1 cellular context compared by ENCODE assay signal in genomic region chr4:184446132-184446531, GRCh38.
TF ChIP-seq lines count a peak whose summit lies in the region.

No MANE protein-coding gene starts in this region.

TF ChIP-seq in WTC11, 78 proteins besides CTCF, POLR2A, EP300 and RAD21 (continued from another document):
- no peak for TF ChIP-seq ZNF532 (CRISPR knock-in tag; IDR thresholded peaks at IDR 0.05; ENCODE audit: borderline replicate concordance)
- TF ChIP-seq MXD4 (CRISPR knock-in tag; IDR thresholded peaks at IDR 0.05; ENCODE audit: borderline replicate concordance) = no peak
- no peak for TF ChIP-seq EMX1 (CRISPR knock-in tag; IDR thresholded peaks at IDR 0.05)
- no peak for TF ChIP-seq SMAD3 (CRISPR knock-in tag; IDR thresholded peaks at IDR 0.05; ENCODE audit: borderline replicate concordance)
